In the genomic region with DNA sequence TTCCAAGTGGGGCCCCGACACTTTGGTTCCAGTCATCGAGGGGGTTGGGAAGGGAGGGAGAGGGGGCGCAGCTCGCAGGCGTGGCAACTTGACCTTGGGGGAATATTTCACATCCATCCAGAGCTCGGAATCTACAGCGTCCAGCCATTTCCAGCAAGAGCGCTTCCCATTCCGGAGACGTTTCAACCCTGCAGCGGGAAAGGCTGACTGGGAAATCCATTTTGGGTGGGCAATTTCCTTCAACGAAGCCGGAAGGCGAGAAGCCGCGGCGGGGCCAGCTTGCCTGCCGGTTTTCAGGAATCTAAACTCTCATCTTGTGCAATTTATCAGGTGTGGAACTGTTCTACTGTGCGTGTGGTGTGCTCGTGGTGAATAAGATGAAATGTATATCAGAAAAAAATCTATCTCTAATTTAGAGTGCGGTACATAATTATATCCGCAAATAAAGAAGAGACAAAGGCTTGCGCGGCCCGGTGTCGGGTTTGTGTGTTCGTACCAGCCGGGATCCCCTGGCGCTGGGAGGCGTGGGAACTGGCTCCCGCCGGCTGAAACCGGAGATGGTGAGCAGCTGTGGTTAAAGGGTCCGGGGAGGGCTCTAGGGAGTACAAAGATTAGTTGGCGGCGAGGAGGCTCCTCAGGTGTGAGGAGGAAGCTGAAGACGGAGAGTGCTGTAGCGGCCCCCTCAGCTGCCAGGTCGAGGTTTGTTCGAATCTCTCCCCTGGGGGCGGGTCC, we compare ENCODE assay signal across 12 cellular contexts. TPM values are rescaled to one million over a fixed set of nuclear protein-coding genes. Genes with fewer than 3 reads are reported as not detected.
DNase-seq lines count a peak whose midpoint lies in the region; ATAC-seq and TF ChIP-seq lines count a peak whose summit lies in the region.
"Had no signal": no experiment of that assay in that cellular context is flagged by ENCODE, and none has a peak within 500 bp of the region (broad histone marks: within the 10 kb centered on the region; RNA-seq: fewer than 3 reads in every experiment).

No MANE protein-coding gene starts in this region.

- H3K36me3 ChIP-seq in H7 (replicated peaks; ENCODE audit: control insufficient read depth, insufficient read depth, low read length) (no peaks in the 10 kb centered on the region), GM23248 (ENCODE audit: low read depth) (no peaks in the 10 kb centered on the region)
- H3K36me3 ChIP-seq: thoracic aorta had no signal

- ATAC-seq in WTC11 (peak; percentile 5), HG03280 (IDR thresholded peaks at IDR 0.05; ENCODE audit: unreplicated experiment) (no peak), HG03108 (IDR thresholded peaks at IDR 0.05; ENCODE audit: unreplicated experiment) (no peak)
- ATAC-seq: left lobe of liver had no signal

- H3K4me1 ChIP-seq in GM23248 (ENCODE audit: insufficient read depth), result no peaks in the 10 kb centered on the region

- no peak overlapping the region for H3K27ac ChIP-seq in GM23248
- H3K27ac ChIP-seq: thoracic aorta had no signal

- H3F3A ChIP-seq in GM23248 (ENCODE audit: insufficient read depth), result no peaks in the 10 kb centered on the region

- H3K4me1 Mint-ChIP-seq in WTC11 (peaks cover 55% of the 10 kb centered on the region), immature natural killer cell (peaks cover 57 to 61% of the 10 kb centered on the region in 2 donors)

- H3K27ac Mint-ChIP-seq in WTC11, result no peak overlapping the region
- peak overlapping the region in 3 of 6 donors; percentile 6 to 66 (median 58) for H3K27ac Mint-ChIP-seq in immature natural killer cell

- H3K36me3 Mint-ChIP-seq in WTC11 (no peaks in the 10 kb centered on the region), immature natural killer cell (peaks cover 0 to 3% (median 0%) of the 10 kb centered on the region in 3 donors)

- no peak overlapping the region for H3K4me2 ChIP-seq in GM23248 (ENCODE audit: unreplicated experiment)

- H3K27me3 Mint-ChIP-seq in WTC11 (ENCODE audit: low read depth) (peaks cover 99% of the 10 kb centered on the region), immature natural killer cell (ENCODE audit: low read depth in 3 of 3) (peaks cover 60 to 75% (median 74%) of the 10 kb centered on the region in 3 donors)

- no peak for TF ChIP-seq CTCF in WTC11 (IDR thresholded peaks at IDR 0.05)

- no peaks in the 10 kb centered on the region for H3K79me2 ChIP-seq in GM23248 (ENCODE audit: insufficient read depth)

- H4K20me1 ChIP-seq in GM23248 (ENCODE audit: insufficient read depth), result no peaks in the 10 kb centered on the region

- no peaks in the 10 kb centered on the region for H3K9me3 Mint-ChIP-seq in WTC11
- peaks cover 0 to 3% (median under 1%) of the 10 kb centered on the region in 6 donors for H3K9me3 Mint-ChIP-seq in immature natural killer cell

- in situ Hi-C loops in GM23248 (cut with MboI), result no loop called here

- no peaks in the 10 kb centered on the region for H3K9me3 ChIP-seq in GM23248 (ENCODE audit: low read depth)
- H3K9me3 ChIP-seq: thoracic aorta had no signal

- H3K4me3 Mint-ChIP-seq in WTC11 (peak overlapping the region; percentile 74), immature natural killer cell (peak overlapping the region; percentile 0 to 67 (median 4))

- no peaks in the 10 kb centered on the region for H3K9me2 ChIP-seq in GM23248 (ENCODE audit: insufficient read depth)

- DNase-seq in COR-L47 (lab: John Stamatoyannopoulos, UW) (peak; percentile 37), H7 (peak; percentile 90), WTC11 (ENCODE audit: low spot score) (peak; percentile 89), immature natural killer cell (no peak), GM23248 (no peak), NCI-H1105 (lab: John Stamatoyannopoulos, UW) (no peak)
- DNase-seq: effector CD8-positive, alpha-beta T cell; OCI-M1 had no signal

- H2AFZ ChIP-seq in GM23248, result no peak overlapping the region

- H3K4me3 ChIP-seq in H7 (ENCODE audit: insufficient read depth, low read depth, low read length) (peak overlapping the region; percentile 43; the same call in 1 of the 2 replicates), GM23248 (no peak overlapping the region)
- H3K4me3 ChIP-seq: thoracic aorta had no signal

- CTCF ChIA-PET in WTC11 (lab: Charles Lee), result interaction anchor here (0.6 to 11.1 kb wide), 14 partner anchors 11 to 320 kb away, joined by 3 to 188 read pairs (median 4); a partner anchor contains a TSS

- H3K27me3 ChIP-seq in H7 (ENCODE audit: control insufficient read depth, insufficient read depth, low read length), result peaks cover 91% of the 10 kb centered on the region
- peaks cover 96% of the 10 kb centered on the region for H3K27me3 ChIP-seq in GM23248 (replicated peaks; ENCODE audit: insufficient read depth)

- POLR2A ChIA-PET in WTC11 (lab: Charles Lee), result interaction anchor here (0.7 to 1.1 kb wide), 4 partner anchors 19 to 76 kb away, joined by 3 to 6 read pairs (median 4); a partner anchor contains a TSS

- H3K9ac ChIP-seq in GM23248, result no peak overlapping the region

- WGBS in GM23248 (ENCODE audit: low coverage in 1 of 2, low lambda C conversion rate in 2 of 2, missing lambda C conversion rate in 2 of 2), 2 experiments, result 3 to 4% methylated on average over 34 to 41 of the region's 41 CpGs

TF ChIP-seq in WTC11, 78 proteins besides CTCF, POLR2A, EP300 and RAD21:
- TF ChIP-seq, protein P1, sequence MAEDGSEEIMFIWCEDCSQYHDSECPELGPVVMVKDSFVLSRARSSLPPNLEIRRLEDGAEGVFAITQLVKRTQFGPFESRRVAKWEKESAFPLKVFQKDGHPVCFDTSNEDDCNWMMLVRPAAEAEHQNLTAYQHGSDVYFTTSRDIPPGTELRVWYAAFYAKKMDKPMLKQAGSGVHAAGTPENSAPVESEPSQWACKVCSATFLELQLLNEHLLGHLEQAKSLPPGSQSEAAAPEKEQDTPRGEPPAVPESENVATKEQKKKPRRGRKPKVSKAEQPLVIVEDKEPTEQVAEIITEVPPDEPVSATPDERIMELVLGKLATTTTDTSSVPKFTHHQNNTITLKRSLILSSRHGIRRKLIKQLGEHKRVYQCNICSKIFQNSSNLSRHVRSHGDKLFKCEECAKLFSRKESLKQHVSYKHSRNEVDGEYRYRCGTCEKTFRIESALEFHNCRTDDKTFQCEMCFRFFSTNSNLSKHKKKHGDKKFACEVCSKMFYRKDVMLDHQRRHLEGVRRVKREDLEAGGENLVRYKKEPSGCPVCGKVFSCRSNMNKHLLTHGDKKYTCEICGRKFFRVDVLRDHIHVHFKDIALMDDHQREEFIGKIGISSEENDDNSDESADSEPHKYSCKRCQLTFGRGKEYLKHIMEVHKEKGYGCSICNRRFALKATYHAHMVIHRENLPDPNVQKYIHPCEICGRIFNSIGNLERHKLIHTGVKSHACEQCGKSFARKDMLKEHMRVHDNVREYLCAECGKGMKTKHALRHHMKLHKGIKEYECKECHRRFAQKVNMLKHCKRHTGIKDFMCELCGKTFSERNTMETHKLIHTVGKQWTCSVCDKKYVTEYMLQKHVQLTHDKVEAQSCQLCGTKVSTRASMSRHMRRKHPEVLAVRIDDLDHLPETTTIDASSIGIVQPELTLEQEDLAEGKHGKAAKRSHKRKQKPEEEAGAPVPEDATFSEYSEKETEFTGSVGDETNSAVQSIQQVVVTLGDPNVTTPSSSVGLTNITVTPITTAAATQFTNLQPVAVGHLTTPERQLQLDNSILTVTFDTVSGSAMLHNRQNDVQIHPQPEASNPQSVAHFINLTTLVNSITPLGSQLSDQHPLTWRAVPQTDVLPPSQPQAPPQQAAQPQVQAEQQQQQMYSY (CRISPR knock-in tag; IDR thresholded peaks at IDR 0.05), result peak; percentile 65; the same call in 1 of the 2 replicates
- TF ChIP-seq JAZF1 (CRISPR knock-in tag; IDR thresholded peaks at IDR 0.05) (no peak), SP1 (CRISPR knock-in tag; conservative IDR thresholded peaks at IDR 0.05) (peak; percentile 45; the same call in 1 of the 2 replicates)
- TF ChIP-seq, protein P2, sequence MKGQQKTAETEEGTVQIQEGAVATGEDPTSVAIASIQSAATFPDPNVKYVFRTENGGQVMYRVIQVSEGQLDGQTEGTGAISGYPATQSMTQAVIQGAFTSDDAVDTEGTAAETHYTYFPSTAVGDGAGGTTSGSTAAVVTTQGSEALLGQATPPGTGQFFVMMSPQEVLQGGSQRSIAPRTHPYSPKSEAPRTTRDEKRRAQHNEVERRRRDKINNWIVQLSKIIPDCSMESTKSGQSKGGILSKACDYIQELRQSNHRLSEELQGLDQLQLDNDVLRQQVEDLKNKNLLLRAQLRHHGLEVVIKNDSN (CRISPR knock-in tag; IDR thresholded peaks at IDR 0.05), result no peak

RNA-seq across cellular contexts. Expression of a gene that starts 4.8 kb away (rescaled TPM):
- total RNA-seq in H7 (2014; rRNA removed; shearing (Covaris generic)), result 0.07 TPM in 1 of 2 replicates, not detected in the other
- 0.09 to 0.37 TPM (median 0.25 TPM) in 3 replicates for total RNA-seq in WTC11 (2021)
- polyA plus RNA-seq in immature natural killer cell (not detected), GM23248 (2016; fragmentation: Nextera tagmentation; extraction: Ambion mirVana) (not detected in 2 replicates)
- not detected in 2 replicates for total RNA-seq in GM23248 (2014; rRNA removed; shearing (Covaris generic))
- total RNA-seq: left lobe of liver, thoracic aorta had no signal

RNA-seq across cellular contexts. Expression of a gene that starts 19.2 kb away (rescaled TPM):
- total RNA-seq in H7 (2014; rRNA removed; shearing (Covaris generic)), result 16.0 and 17.0 TPM in 2 replicates
- 9.8 to 12.0 TPM (median 11.5 TPM) in 3 replicates for total RNA-seq in WTC11 (2021)
- polyA plus RNA-seq in immature natural killer cell (10 to 100 TPM in 1 of 3 donors, 1 to 10 TPM in 2; 8.0 to 11.1 (median 8.7) TPM), GM23248 (2016; fragmentation: Nextera tagmentation; extraction: Ambion mirVana) (3.4 and 4.0 TPM in 2 replicates)
- total RNA-seq in GM23248 (2014; rRNA removed; shearing (Covaris generic)), result 3.0 and 5.1 TPM in 2 replicates

Comparison
In these comparisons a context has a peak if more than half of its experiments do, and no peak if none do; other contexts are left out.
1. DNase-seq: peak in COR-L47 (single experiment), H7 (single experiment) and WTC11 (single experiment); none in immature natural killer cell (0 of 3), GM23248 (single experiment) and NCI-H1105 (single experiment).